8 cellular contexts compared by ENCODE assay signal in the genomic region with DNA sequence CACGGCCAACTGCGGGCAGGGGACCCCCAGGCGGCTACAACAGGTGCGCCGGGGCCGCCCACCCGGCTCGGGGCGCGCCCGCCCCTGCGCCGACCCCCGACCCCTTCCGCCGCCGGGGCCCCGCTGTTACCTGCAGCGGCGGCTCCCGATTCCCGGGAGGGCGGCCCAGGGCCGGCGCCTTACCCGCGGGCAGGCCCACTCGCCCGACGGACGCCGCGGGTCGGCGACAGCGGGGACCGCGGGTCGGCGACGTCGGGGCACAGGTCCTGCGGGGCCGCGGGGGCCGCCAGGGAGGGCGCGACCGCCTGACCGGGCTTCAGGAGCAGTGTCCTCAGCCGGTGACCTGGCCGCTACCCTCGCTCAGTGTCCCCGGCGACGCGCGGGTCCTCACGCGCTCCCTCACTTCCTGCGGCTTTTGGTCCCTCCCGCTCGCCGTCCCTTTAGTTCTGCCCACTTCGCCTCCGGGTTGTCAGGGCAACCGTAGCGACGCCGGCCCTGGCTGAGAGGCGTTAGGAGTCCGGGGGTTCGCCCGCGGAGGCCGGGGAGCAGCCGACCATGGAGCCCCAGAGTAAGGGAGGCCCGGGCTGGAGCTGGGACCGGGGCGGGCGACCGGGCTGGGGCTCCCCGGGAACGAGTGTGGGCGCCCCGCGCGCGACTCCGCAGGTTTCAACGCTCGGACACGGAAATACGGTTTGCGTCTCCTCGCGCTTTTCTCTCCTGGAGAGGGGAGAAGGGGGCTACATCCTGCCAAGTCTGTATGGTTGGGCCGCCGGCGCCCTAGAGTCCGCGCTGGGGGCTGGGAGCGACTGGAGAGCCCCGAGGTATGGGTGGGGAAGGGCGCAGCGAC. TPM values are rescaled to one million over a fixed set of nuclear protein-coding genes. Genes with fewer than 3 reads are reported as not detected.
A peak's percentile ranks its signal among the peaks of the same experiment; 100 is the strongest.
DNase-seq lines count a peak whose midpoint lies in the region; ATAC-seq and TF ChIP-seq lines count a peak whose summit lies in the region.
"Not testable (repeated sequence)": the region's sequence is repeated elsewhere in the genome, so short reads cannot be mapped to it uniquely, and the experiment has no call there.

A gene with protein sequence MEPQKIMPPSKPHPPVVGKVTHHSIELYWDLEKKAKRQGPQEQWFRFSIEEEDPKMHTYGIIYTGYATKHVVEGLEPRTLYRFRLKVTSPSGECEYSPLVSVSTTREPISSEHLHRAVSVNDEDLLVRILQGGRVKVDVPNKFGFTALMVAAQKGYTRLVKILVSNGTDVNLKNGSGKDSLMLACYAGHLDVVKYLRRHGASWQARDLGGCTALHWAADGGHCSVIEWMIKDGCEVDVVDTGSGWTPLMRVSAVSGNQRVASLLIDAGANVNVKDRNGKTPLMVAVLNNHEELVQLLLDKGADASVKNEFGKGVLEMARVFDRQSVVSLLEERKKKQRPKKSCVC (plus strand): TSS at position 477 of the 847 bp plus-strand sequence. CDS start 79 bp downstream, at position 556.

- intact Hi-C loops in OCI-LY7 (cut with micrococcal nuclease; ENCODE audit: unreplicated experiment) = not testable (repeated sequence)

- H2AFZ ChIP-seq in OCI-LY7 (ENCODE audit: low read length) = peak within 1 kb of the TSS; percentile 16; the same call in 1 of the 2 replicates

- peak; percentile 51 for DNase-seq in CMK (ENCODE audit: low read depth)
- peak; percentile 92 for DNase-seq in HK-2 (ENCODE audit: unreplicated experiment)
- DNase-seq in OCI-LY7 (ENCODE audit: low spot score) = peak; percentile 38
- DNase-seq in activated T-cell treated with anti-CD3 and anti-CD28 coated beads for 24 hours (ENCODE audit: low read depth) = peak; percentile 74
- DNase-seq in epithelial cell of esophagus (ENCODE audit: low read depth) = peak; percentile 87
- DNase-seq in stimulated activated CD8-positive, alpha-beta memory T cell treated with anti-CD3 and anti-CD28 coated beads, Interleukin-12 subunit alpha, Interleukin-12 subunit beta, amount 100 ng/mL, for 1 hour (ENCODE audit: low read depth) = peak; percentile 60

- CTCF ChIA-PET in OCI-LY7 (lab: Charles Lee; ENCODE audit: unreplicated experiment) = not testable (repeated sequence)

- POLR2A ChIA-PET in OCI-LY7 (lab: Charles Lee) = interaction anchor here (1.2 kb wide), 1 partner anchor 50 kb away, joined by 5 read pairs; no protein-coding TSS in a partner anchor

- H3K27ac ChIP-seq in OCI-LY7 (ENCODE audit: low read depth, low read length, poor library complexity, severe bottlenecking) = not testable (repeated sequence)
- H3K27ac ChIP-seq in mesodermal cell (ENCODE audit: low read depth, low read length, severe bottlenecking) = peak within 1 kb of the TSS; percentile 77

- H3K4me2 ChIP-seq in OCI-LY7 (ENCODE audit: low read length) = peak within 1 kb of the TSS; percentile 60

- ATAC-seq in GM21360 (IDR thresholded peaks at IDR 0.05; ENCODE audit: unreplicated experiment) = peak; percentile 88

- not testable (repeated sequence) for H4K20me1 ChIP-seq in OCI-LY7 (ENCODE audit: insufficient read depth, low read length)

- H3K9me3 ChIP-seq in OCI-LY7 (ENCODE audit: low read length); mesodermal cell (ENCODE audit: control insufficient read depth, low read length): not testable (repeated sequence)

- not testable (repeated sequence) for H3K79me2 ChIP-seq in OCI-LY7 (ENCODE audit: insufficient read depth, low read depth, low read length)

- not testable (repeated sequence) for H3K9me2 ChIP-seq in OCI-LY7 (ENCODE audit: insufficient read depth, low read length)

- TF ChIP-seq CTCF in OCI-LY7 (conservative IDR thresholded peaks at IDR 0.05; ENCODE audit: low read length); epithelial cell of esophagus (IDR thresholded peaks at IDR 0.05; ENCODE audit: insufficient read depth, low read depth, low read length, missing control alignments): not testable (repeated sequence)

- not testable (repeated sequence) for BruUV-seq in OCI-LY7 (replicated peaks; lab: Mats Ljungman, UMichigan)

- peak within 1 kb of the TSS; percentile 66 for H3K4me3 ChIP-seq in OCI-LY7 (ENCODE audit: low read depth, low read length, poor library complexity, severe bottlenecking)
- peak within 1 kb of the TSS; percentile 67 for H3K4me3 ChIP-seq in epithelial cell of esophagus (ENCODE audit: low read length)
- H3K4me3 ChIP-seq in mesodermal cell (ENCODE audit: extremely low read depth, insufficient read depth, low read length, poor library complexity, severe bottlenecking) = peak within 1 kb of the TSS; percentile 74

- not testable (repeated sequence) for H3K36me3 ChIP-seq in OCI-LY7 (ENCODE audit: insufficient read depth, low read length); mesodermal cell (ENCODE audit: control insufficient read depth, insufficient read depth, low read length)

- not testable (repeated sequence) for H3K4me1 ChIP-seq in OCI-LY7 (ENCODE audit: insufficient read depth, low read length, poor library complexity, severe bottlenecking); mesodermal cell (ENCODE audit: control insufficient read depth, insufficient read depth, low read length, poor library complexity, severe bottlenecking)

- 24 to 25% methylated on average over 84 to 94 of the region's 106 CpGs for WGBS in mesodermal cell (ENCODE audit: insufficient coverage in 2 of 2), 2 experiments

RNA-seq across cellular contexts. Expression of the gene that starts here (rescaled TPM):
- not detected in 2 replicates for total RNA-seq in OCI-LY7 (2014; rRNA removed; shearing (Covaris generic))
- not detected in 2 replicates for total RNA-seq in OCI-LY7 (2022)
- polyA plus RNA-seq in mesodermal cell (2013, experiment 1 of 2) = 7.2 TPM
- 6.0 TPM for polyA plus RNA-seq in mesodermal cell (2013, experiment 2 of 2)

Comparison
In these comparisons a context has a peak if more than half of its experiments do, and no peak if none do; other contexts are left out.
1. Peak in DNase-seq, H3K4me3 ChIP-seq and H3K4me2 ChIP-seq in OCI-LY7; RNA of the gene not detected or under 1 TPM.
2. DNase-seq: peak in every context shown above with its lines; median percentile 92 in HK-2; 87 in epithelial cell of esophagus; 74 in activated T-cell treated with anti-CD3 and anti-CD28 coated beads for 24 hours; 60 in stimulated activated CD8-positive, alpha-beta memory T cell treated with anti-CD3 and anti-CD28 coated beads, Interleukin-12 subunit alpha, Interleukin-12 subunit beta, amount 100 ng/mL, for 1 hour; 51 in CMK; 38 in OCI-LY7.